ENCODE assay signal across 7 cellular contexts in genomic region chr4:53227451-53227850, GRCh38.
"Had no signal": no experiment of that assay in that cellular context is flagged by ENCODE, and none has a peak within 500 bp of the region (broad histone marks: within the 10 kb centered on the region; RNA-seq: fewer than 3 reads in every experiment).

No MANE protein-coding gene starts in this region.

- H3K4me3 ChIP-seq: GM23338, HAP-1 had no signal

- DNase-seq: H7 had no signal

- H3K36me3 ChIP-seq: HAP-1 had no signal

- H2AFZ ChIP-seq: GM23338 had no signal

- FAIRE-seq: H1, HepG2 had no signal

- ATAC-seq: GM23338, HCT116, HepG2 had no signal

- H3K4me2 ChIP-seq: GM23338 had no signal

- H3K27ac ChIP-seq: HL-60 had no signal
